Comparison of ENCODE assay signal across 11 cellular contexts in the genomic region with DNA sequence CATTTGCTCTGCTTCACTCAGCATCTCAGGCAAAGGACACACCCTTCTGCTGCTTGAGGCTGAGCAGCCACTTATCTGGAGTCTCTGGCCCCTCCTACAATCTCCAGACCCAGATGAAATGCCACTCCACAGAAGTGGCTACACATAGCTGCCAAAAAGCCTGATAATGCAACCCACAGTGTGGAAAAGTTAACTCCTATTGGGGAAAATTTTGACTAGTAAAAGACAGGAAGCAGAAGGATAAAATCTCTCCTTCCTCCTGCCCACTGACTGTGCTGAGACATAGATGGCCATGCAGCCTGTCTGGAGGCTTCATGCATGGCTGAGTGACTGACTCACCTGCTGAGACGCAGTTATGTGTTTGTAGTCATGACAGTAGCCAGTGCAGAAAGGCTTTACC.
DNase-seq lines count a peak whose midpoint lies in the region; ATAC-seq, FAIRE-seq and TF ChIP-seq lines count a peak whose summit lies in the region.
"Had no signal": no experiment of that assay in that cellular context is flagged by ENCODE, and none has a peak within 500 bp of the region (broad histone marks: within the 10 kb centered on the region; RNA-seq: fewer than 3 reads in every experiment).

No MANE protein-coding gene starts in this region.

- peak; percentile 80 for FAIRE-seq in HTR-8/SVneo (lab: Jason Lieb, UNC)

- no peaks in the 10 kb centered on the region for H3K36me3 Mint-ChIP-seq in activated CD8-positive, alpha-beta T cell treated with anti-CD3 and anti-CD28 coated beads for 36 hours (ENCODE audit: low read depth)
- H3K36me3 Mint-ChIP-seq: stimulated activated memory B cell treated with anti-CD40 and anti-IgM and Interleukin-4, amounts not matched to agents 10 μg/mL and 1 μg/mL and 100 μg/mL, for 72 hours had no signal

- H3K4me3 Mint-ChIP-seq in activated CD8-positive, alpha-beta T cell treated with anti-CD3 and anti-CD28 coated beads for 36 hours = no peak overlapping the region
- H3K4me3 Mint-ChIP-seq: stimulated activated memory B cell treated with anti-CD40 and anti-IgM and Interleukin-4, amounts not matched to agents 10 μg/mL and 1 μg/mL and 100 μg/mL, for 72 hours had no signal

- no peaks in the 10 kb centered on the region for H3K9me3 ChIP-seq in adipocyte (ENCODE audit: control insufficient read depth, low read length)
- H3K9me3 ChIP-seq: prostate gland had no signal

- ATAC-seq in HG03378 (IDR thresholded peaks at IDR 0.05; ENCODE audit: unreplicated experiment) (no peak), HG03432 (IDR thresholded peaks at IDR 0.05; ENCODE audit: unreplicated experiment) (no peak)
- ATAC-seq in activated CD8-positive, alpha-beta T cell treated with anti-CD3 and anti-CD28 coated beads for 36 hours = no peak
- ATAC-seq: stimulated activated memory B cell treated with anti-CD40 and anti-IgM and Interleukin-4, amounts not matched to agents 10 μg/mL and 1 μg/mL and 100 μg/mL, for 72 hours had no signal

- peaks cover 14% of the 10 kb centered on the region for H3K4me1 ChIP-seq in adipocyte (ENCODE audit: control insufficient read depth, insufficient read depth, low read length)
- H3K4me1 ChIP-seq: prostate gland had no signal

- H3K27me3 Mint-ChIP-seq in activated CD8-positive, alpha-beta T cell treated with anti-CD3 and anti-CD28 coated beads for 36 hours = peaks cover 5% of the 10 kb centered on the region
- H3K27me3 Mint-ChIP-seq: stimulated activated memory B cell treated with anti-CD40 and anti-IgM and Interleukin-4, amounts not matched to agents 10 μg/mL and 1 μg/mL and 100 μg/mL, for 72 hours had no signal

- H3K9me3 Mint-ChIP-seq in activated CD8-positive, alpha-beta T cell treated with anti-CD3 and anti-CD28 coated beads for 36 hours = no peaks in the 10 kb centered on the region
- H3K9me3 Mint-ChIP-seq: stimulated activated memory B cell treated with anti-CD40 and anti-IgM and Interleukin-4, amounts not matched to agents 10 μg/mL and 1 μg/mL and 100 μg/mL, for 72 hours had no signal

- intact Hi-C loops in activated CD8-positive, alpha-beta T cell treated with anti-CD3 and anti-CD28 coated beads for 36 hours (cut with micrococcal nuclease) = no loop called here

- no peak overlapping the region for H3K27ac Mint-ChIP-seq in activated CD8-positive, alpha-beta T cell treated with anti-CD3 and anti-CD28 coated beads for 36 hours
- H3K27ac Mint-ChIP-seq: stimulated activated memory B cell treated with anti-CD40 and anti-IgM and Interleukin-4, amounts not matched to agents 10 μg/mL and 1 μg/mL and 100 μg/mL, for 72 hours had no signal

- H3K9ac ChIP-seq in adipocyte (ENCODE audit: low read length) = no peak overlapping the region

- no peaks in the 10 kb centered on the region for H3K4me1 Mint-ChIP-seq in activated CD8-positive, alpha-beta T cell treated with anti-CD3 and anti-CD28 coated beads for 36 hours (ENCODE audit: low read depth)
- H3K4me1 Mint-ChIP-seq: stimulated activated memory B cell treated with anti-CD40 and anti-IgM and Interleukin-4, amounts not matched to agents 10 μg/mL and 1 μg/mL and 100 μg/mL, for 72 hours had no signal

- DNase-seq in COR-L47 (lab: John Stamatoyannopoulos, UW) (peak; percentile 7), HTR-8/SVneo (ENCODE audit: insufficient read length, low spot score) (peak; percentile 45), adipocyte (ENCODE audit: low read depth) (peak; percentile 57), left kidney (ENCODE audit: low read depth, low spot score) (peak; percentile 71), middle frontal gyrus (ENCODE audit: extremely low spot score, low spot score) (no peak)
- no peak for DNase-seq in activated CD8-positive, alpha-beta T cell treated with anti-CD3 and anti-CD28 coated beads for 36 hours
- DNase-seq: NCI-H2081 treated with DMSO at 0.1 percent for 48 hours had no signal

- no peak overlapping the region for H3K4me3 ChIP-seq in adipocyte (ENCODE audit: low read length)
- H3K4me3 ChIP-seq: prostate gland had no signal

- TF ChIP-seq CTCF in activated CD8-positive, alpha-beta T cell treated with anti-CD3 and anti-CD28 coated beads for 36 hours (IDR thresholded peaks at IDR 0.05) = no peak

- H3K27me3 ChIP-seq in adipocyte (replicated peaks; ENCODE audit: control insufficient read depth, insufficient read depth, low read length) = no peaks in the 10 kb centered on the region

- POLR2A ChIA-PET in activated CD8-positive, alpha-beta T cell treated with anti-CD3 and anti-CD28 coated beads for 36 hours (lab: Charles Lee) = no interaction called here

- CTCF ChIA-PET in activated CD8-positive, alpha-beta T cell treated with anti-CD3 and anti-CD28 coated beads for 36 hours (lab: Charles Lee) = no interaction called here

- H3K36me3 ChIP-seq in adipocyte (ENCODE audit: control insufficient read depth, insufficient read depth, low read length, severe bottlenecking) = no peaks in the 10 kb centered on the region
- H3K36me3 ChIP-seq: prostate gland had no signal

Comparison
In these comparisons a context has a peak if more than half of its experiments do, and no peak if none do; other contexts are left out.
1. DNase-seq: peak in COR-L47 (single experiment), HTR-8/SVneo (single experiment), adipocyte (single experiment) and left kidney (single experiment); none in activated CD8-positive, alpha-beta T cell treated with anti-CD3 and anti-CD28 coated beads for 36 hours (single experiment) and middle frontal gyrus (single experiment).